In the genomic region with DNA sequence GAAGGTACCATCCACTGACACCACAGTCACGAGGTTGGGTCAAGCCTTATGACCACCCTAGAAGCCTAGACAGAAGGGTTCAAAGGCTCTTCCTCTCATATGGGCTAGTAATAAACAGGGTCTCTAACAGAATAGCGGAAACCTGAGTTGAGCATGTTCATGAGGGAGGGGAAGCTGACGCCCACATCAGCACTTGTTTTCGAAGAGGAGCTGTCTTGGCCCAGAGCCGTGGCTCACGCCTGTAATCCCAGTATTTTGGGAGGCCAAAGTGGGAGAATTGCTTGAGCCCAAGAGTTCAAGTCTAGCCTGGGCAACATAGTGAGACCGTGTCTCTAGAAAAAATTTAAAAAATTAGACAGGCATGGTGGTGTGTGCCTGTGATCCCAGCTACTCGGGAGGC, we compare ENCODE assay signal across 17 cellular contexts. TPM values are rescaled to one million over a fixed set of nuclear protein-coding genes. Genes with fewer than 3 reads are reported as not detected.
DNase-seq lines count a peak whose midpoint lies in the region; ATAC-seq and TF ChIP-seq lines count a peak whose summit lies in the region.
"Had no signal": no experiment of that assay in that cellular context is flagged by ENCODE, and none has a peak within 500 bp of the region (broad histone marks: within the 10 kb centered on the region; RNA-seq: fewer than 3 reads in every experiment).

No MANE protein-coding gene starts in this region.

- TF ChIP-seq CTCF in CD14-positive monocyte (IDR thresholded peaks at IDR 0.05): no peak
- no peak for TF ChIP-seq CTCF in DND-41 (IDR thresholded peaks at IDR 0.05; ENCODE audit: borderline replicate concordance, extremely low read depth, low read length, poor library complexity, severe bottlenecking)

- no peak overlapping the region for H3K4me2 ChIP-seq in DND-41 (ENCODE audit: insufficient read depth, low read length)
- H3K4me2 ChIP-seq: KMS-11 had no signal

- peaks cover 61% of the 10 kb centered on the region for H3K79me2 ChIP-seq in DND-41 (ENCODE audit: insufficient read depth, low read length)

- no peak overlapping the region for H3K9ac ChIP-seq in DND-41 (ENCODE audit: low read depth, low read length)
- H3K9ac ChIP-seq: KMS-11 had no signal

- no peak overlapping the region for H3K4me3 Mint-ChIP-seq in CD14-positive monocyte
- H3K4me3 Mint-ChIP-seq in activated T-helper 1 cell treated with anti-CD3 and anti-CD28 coated beads, Interleukin-12 subunit alpha, Interleukin-12 subunit beta, Interleukin-2, Interleukin-4 antibody, amounts not matched to agents 30 ng/mL and 10 ng/mL and 1 ng/mL, durations not matched to agents 14 hours and 24 hours and 36 hours: peak overlapping the region; percentile 62
- peak overlapping the region in 7 of 8 donors; percentile 42 to 78 (median 51) for H3K4me3 Mint-ChIP-seq in naive B cell
- H3K4me3 Mint-ChIP-seq: endodermal cell had no signal

- DNase-seq in CD14-positive monocyte (ENCODE audit: low spot score) (no peak), DND-41 (no peak), naive B cell (no peak), NCI-H1105 treated with DMSO at 0.1 percent for 48 hours (lab: John Stamatoyannopoulos, UW) (no peak), NCI-H82 (lab: John Stamatoyannopoulos, UW) (no peak), HT-29 (ENCODE audit: low spot score) (no peak)
- DNase-seq in activated T-helper 1 cell treated with anti-CD3 and anti-CD28 coated beads, Interleukin-12 subunit alpha, Interleukin-12 subunit beta, Interleukin-2, Interleukin-4 antibody, amounts not matched to agents 30 ng/mL and 10 ng/mL and 1 ng/mL, durations not matched to agents 14 hours and 24 hours and 36 hours (ENCODE audit: low spot score): no peak
- DNase-seq: DMS153; endodermal cell; NCI-H1092; NCI-H2107; NCI-H526; SJCRH30; stimulated activated CD4-positive, alpha-beta T cell treated with anti-CD3 and anti-CD28 coated beads, Interleukin-2, amount 100 ng/mL, for 48 hours had no signal

- H2AFZ ChIP-seq in DND-41 (ENCODE audit: low read depth, low read length): no peak overlapping the region

- no peaks in the 10 kb centered on the region for H4K20me1 ChIP-seq in DND-41 (ENCODE audit: insufficient read depth, low read length)

- H3K9me3 ChIP-seq in DND-41 (ENCODE audit: insufficient read depth, low read length, severe bottlenecking): no peaks in the 10 kb centered on the region
- H3K9me3 ChIP-seq: ascending aorta, SJCRH30, suprapubic skin had no signal

- H3K36me3 ChIP-seq in DND-41 (ENCODE audit: insufficient read depth, low read length): no peaks in the 10 kb centered on the region
- H3K36me3 ChIP-seq: ascending aorta, SJCRH30, suprapubic skin had no signal

- H3K4me1 Mint-ChIP-seq in CD14-positive monocyte: peaks cover 74% of the 10 kb centered on the region
- peaks cover 82% of the 10 kb centered on the region for H3K4me1 Mint-ChIP-seq in activated T-helper 1 cell treated with anti-CD3 and anti-CD28 coated beads, Interleukin-12 subunit alpha, Interleukin-12 subunit beta, Interleukin-2, Interleukin-4 antibody, amounts not matched to agents 30 ng/mL and 10 ng/mL and 1 ng/mL, durations not matched to agents 14 hours and 24 hours and 36 hours (ENCODE audit: low read depth)
- peaks cover 61 to 92% (median 79%) of the 10 kb centered on the region in 3 donors for H3K4me1 Mint-ChIP-seq in naive B cell

- H3K36me3 Mint-ChIP-seq in CD14-positive monocyte (no peaks in the 10 kb centered on the region), naive B cell (no peaks in the 10 kb centered on the region)
- H3K36me3 Mint-ChIP-seq in activated T-helper 1 cell treated with anti-CD3 and anti-CD28 coated beads, Interleukin-12 subunit alpha, Interleukin-12 subunit beta, Interleukin-2, Interleukin-4 antibody, amounts not matched to agents 30 ng/mL and 10 ng/mL and 1 ng/mL, durations not matched to agents 14 hours and 24 hours and 36 hours (ENCODE audit: low read depth): no peaks in the 10 kb centered on the region

- H3K27ac ChIP-seq in DND-41 (ENCODE audit: low read length): 0 out of 2 replicates have a peak overlapping the region, but pooled peaks have one; percentile 44
- H3K27ac ChIP-seq: ascending aorta, KMS-11, SJCRH30, suprapubic skin had no signal

- intact Hi-C loops in CD14-positive monocyte (cut with micrococcal nuclease): loop anchor here (5.0 to 10.0 kb wide), 3 partner anchors 51 to 541 kb away; no protein-coding TSS in a partner anchor
- intact Hi-C loops in activated T-helper 1 cell treated with anti-CD3 and anti-CD28 coated beads, Interleukin-12 subunit alpha, Interleukin-12 subunit beta, Interleukin-2, Interleukin-4 antibody, amounts not matched to agents 30 ng/mL and 10 ng/mL and 1 ng/mL, durations not matched to agents 14 hours and 24 hours and 36 hours (cut with micrococcal nuclease): loop anchor here (5.0 to 10.0 kb wide), 2 partner anchors 1074 to 1189 kb away; a partner anchor contains a TSS

- H3K9me3 Mint-ChIP-seq in CD14-positive monocyte (peaks cover 0 to 29% (median 11%) of the 10 kb centered on the region in 7 donors), naive B cell (peaks cover 0 to 2% (median 0%) of the 10 kb centered on the region in 7 donors)
- H3K9me3 Mint-ChIP-seq in activated T-helper 1 cell treated with anti-CD3 and anti-CD28 coated beads, Interleukin-12 subunit alpha, Interleukin-12 subunit beta, Interleukin-2, Interleukin-4 antibody, amounts not matched to agents 30 ng/mL and 10 ng/mL and 1 ng/mL, durations not matched to agents 14 hours and 24 hours and 36 hours: no peaks in the 10 kb centered on the region

- H3K27me3 Mint-ChIP-seq in CD14-positive monocyte (ENCODE audit: low read depth in 3 of 3) (peaks cover 0 to 20% (median 0%) of the 10 kb centered on the region in 3 donors), naive B cell (no peaks in the 10 kb centered on the region)
- no peaks in the 10 kb centered on the region for H3K27me3 Mint-ChIP-seq in activated T-helper 1 cell treated with anti-CD3 and anti-CD28 coated beads, Interleukin-12 subunit alpha, Interleukin-12 subunit beta, Interleukin-2, Interleukin-4 antibody, amounts not matched to agents 30 ng/mL and 10 ng/mL and 1 ng/mL, durations not matched to agents 14 hours and 24 hours and 36 hours (ENCODE audit: insufficient read depth)

- no peaks in the 10 kb centered on the region for H3K27me3 ChIP-seq in DND-41 (ENCODE audit: insufficient read depth, low read length, poor library complexity)
- H3K27me3 ChIP-seq: ascending aorta, SJCRH30, suprapubic skin had no signal

- ATAC-seq in DND-41 (ENCODE audit: insufficient read depth, low read depth) (no peak), naive B cell (ENCODE audit: low read depth in 2 of 2) (no peak)

- H3K4me3 ChIP-seq in DND-41 (ENCODE audit: low read depth in 1 of 2, low read length in 2 of 2): no peak overlapping the region
- H3K4me3 ChIP-seq: ascending aorta, SJCRH30, suprapubic skin had no signal

- H3K4me1 ChIP-seq in DND-41 (ENCODE audit: insufficient read depth, low read length): peaks cover 85% of the 10 kb centered on the region

- H3K27ac Mint-ChIP-seq in CD14-positive monocyte (peak overlapping the region in 6 of 7 donors; percentile 61 to 99 (median 90)), naive B cell (peak overlapping the region; percentile 66 to 99 (median 84))
- H3K27ac Mint-ChIP-seq in activated T-helper 1 cell treated with anti-CD3 and anti-CD28 coated beads, Interleukin-12 subunit alpha, Interleukin-12 subunit beta, Interleukin-2, Interleukin-4 antibody, amounts not matched to agents 30 ng/mL and 10 ng/mL and 1 ng/mL, durations not matched to agents 14 hours and 24 hours and 36 hours: peak overlapping the region; percentile 93
- H3K27ac Mint-ChIP-seq: endodermal cell had no signal

RNA-seq across cellular contexts. Expression of a gene that starts 21.5 kb away (rescaled TPM):
- over 10,000 TPM; 27,127 to 31,074 TPM for polyA plus RNA-seq in CD14-positive monocyte
- 6,544 and 6,612 TPM in 2 replicates for total RNA-seq in activated T-helper 1 cell treated with anti-CD3 and anti-CD28 coated beads, Interleukin-12 subunit alpha, Interleukin-12 subunit beta, Interleukin-2, Interleukin-4 antibody, amounts not matched to agents 30 ng/mL and 10 ng/mL and 1 ng/mL, durations not matched to agents 14 hours and 24 hours and 36 hours
- polyA plus RNA-seq in naive B cell (ENCODE audit: low read depth in 6 of 6): over 10,000 TPM; 18,491 to 24,142 (median 22,031) TPM
- 538 and 675 TPM in 2 replicates for total RNA-seq in HT-29 (2014; rRNA removed; shearing (Covaris generic))

RNA-seq across cellular contexts. Expression of a gene that starts 47.0 kb away (rescaled TPM):
- polyA plus RNA-seq in CD14-positive monocyte: 10 to 100 TPM; 48.5 to 61.9 TPM
- total RNA-seq in activated T-helper 1 cell treated with anti-CD3 and anti-CD28 coated beads, Interleukin-12 subunit alpha, Interleukin-12 subunit beta, Interleukin-2, Interleukin-4 antibody, amounts not matched to agents 30 ng/mL and 10 ng/mL and 1 ng/mL, durations not matched to agents 14 hours and 24 hours and 36 hours: not detected in 2 replicates
- polyA plus RNA-seq in naive B cell (ENCODE audit: low read depth in 6 of 6): under 1 TPM in 5 of 6 donors, not detected in 1; 0.07 to 0.13 (median 0.12) TPM
- total RNA-seq in HT-29 (2014; rRNA removed; shearing (Covaris generic)): not detected in 2 replicates
- total RNA-seq: endodermal cell, SJCRH30 had no signal

Comparison
In these comparisons a context has a peak if more than half of its experiments do, and no peak if none do; other contexts are left out.
1. H3K4me3 Mint-ChIP-seq: peak in activated T-helper 1 cell treated with anti-CD3 and anti-CD28 coated beads, Interleukin-12 subunit alpha, Interleukin-12 subunit beta, Interleukin-2, Interleukin-4 antibody, amounts not matched to agents 30 ng/mL and 10 ng/mL and 1 ng/mL, durations not matched to agents 14 hours and 24 hours and 36 hours (single experiment) and naive B cell (7 of 8); none in CD14-positive monocyte (0 of 2).
2. Peak in every context shown above with its lines, with median percentiles within 50 percentile points of each other: H3K27ac Mint-ChIP-seq.